25 cellular contexts compared by ENCODE assay signal in the genomic region with DNA sequence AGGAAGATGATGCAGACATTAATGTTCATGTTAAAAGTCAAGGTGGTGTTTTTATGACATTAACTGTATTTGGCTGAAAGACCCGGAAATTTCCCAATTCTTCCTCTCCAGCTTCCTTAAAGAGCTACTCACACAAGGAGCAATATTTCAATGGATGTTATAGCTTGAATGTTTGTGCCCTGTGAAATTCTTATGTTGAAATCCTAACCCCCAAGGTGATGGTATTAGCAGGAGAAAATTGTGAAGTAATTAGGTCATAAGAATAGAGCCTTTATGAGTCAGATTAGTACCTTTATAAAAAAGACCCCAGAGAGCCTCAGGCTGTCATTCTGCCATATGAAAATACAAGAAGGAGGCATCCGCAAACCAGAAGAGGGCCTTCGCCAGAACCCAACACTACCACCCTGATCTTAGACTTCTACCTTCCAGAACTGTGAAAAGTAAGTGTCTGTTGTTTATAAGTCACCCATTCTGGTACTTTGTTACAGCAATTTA. TPM values are rescaled to one million over a fixed set of nuclear protein-coding genes. Genes with fewer than 3 reads are reported as not detected.
"Had no signal": no experiment of that assay in that cellular context is flagged by ENCODE, and none has a peak within 500 bp of the region (broad histone marks: within the 10 kb centered on the region; RNA-seq: fewer than 3 reads in every experiment).

No MANE protein-coding gene starts in this region.

- ATAC-seq: activated naive CD4-positive, alpha-beta T cell treated with anti-CD3 and anti-CD28 coated beads, Interleukin-2, amount 50 U/mL, for 72 hours; activated T-cell treated with anti-CD3 and anti-CD28 coated beads, Interleukin-2, amount 50 U/mL, for 72 hours; effector memory CD8-positive, alpha-beta T cell; foreskin keratinocyte; left ventricle myocardium superior; naive thymus-derived CD4-positive, alpha-beta T cell; pancreas; sciatic nerve; upper lobe of right lung had no signal

- H3K27ac Mint-ChIP-seq: activated naive CD4-positive, alpha-beta T cell treated with anti-CD3 and anti-CD28 coated beads, Interleukin-2, amount 50 U/mL, for 72 hours; activated T-cell treated with anti-CD3 and anti-CD28 coated beads, Interleukin-2, amount 50 U/mL, for 72 hours; effector memory CD8-positive, alpha-beta T cell had no signal

- H3K4me3 ChIP-seq: cardiac muscle cell, upper lobe of right lung had no signal

- H3K4me3 Mint-ChIP-seq: activated T-cell treated with anti-CD3 and anti-CD28 coated beads, Interleukin-2, amount 50 U/mL, for 72 hours; effector memory CD8-positive, alpha-beta T cell; memory B cell had no signal

- H3K27me3 ChIP-seq: adrenal gland, cardiac muscle cell, foreskin keratinocyte, pancreas, upper lobe of right lung had no signal

- H3K27me3 Mint-ChIP-seq: effector memory CD8-positive, alpha-beta T cell; memory B cell; naive thymus-derived CD4-positive, alpha-beta T cell had no signal

- DNase-seq: activated CD4-positive, alpha-beta T cell treated with anti-CD3 and anti-CD28 coated beads, Interleukin-2, amount 50 U/mL, for 4 hours; activated CD4-positive, CD25-positive, alpha-beta regulatory T cell treated with anti-CD3 and anti-CD28 coated beads, Interleukin-2, amount 50 U/mL, for 72 hours; activated gamma-delta T cell treated with Interleukin-2 at 50 U/mL for 16 hours; activated T-cell treated with anti-CD3 and anti-CD28 coated beads, Interleukin-2, amount 50 U/mL, for 72 hours; adrenal gland; effector memory CD8-positive, alpha-beta T cell; foreskin keratinocyte; glutamatergic neuron; hypothalamus; left ventricle myocardium superior; naive thymus-derived CD4-positive, alpha-beta T cell; pancreas; stimulated activated naive CD4-positive, alpha-beta T cell; T-helper 1 cell; T1000; upper lobe of right lung had no signal

- H3K27ac ChIP-seq: adrenal gland, cardiac muscle cell, epithelial cell of prostate, foreskin keratinocyte, pancreas, upper lobe of right lung had no signal

RNA-seq across cellular contexts. Expression of a gene that starts 3.6 kb away (rescaled TPM):
- polyA plus RNA-seq: cardiac muscle cell had no signal

RNA-seq across cellular contexts. Expression of a gene that starts 18.2 kb away (rescaled TPM):
- total RNA-seq: activated CD8-positive, alpha-beta memory T cell treated with anti-CD3 and anti-CD28 coated beads for 36 hours; cardiac muscle cell; chondrocyte; dermis microvascular lymphatic vessel endothelial cell; foreskin keratinocyte; left ventricle myocardium superior; pulmonary artery endothelial cell had no signal
- polyA plus RNA-seq: cardiac muscle cell, foreskin keratinocyte had no signal

RNA-seq across cellular contexts. Expression of a gene that starts 55.6 kb away (rescaled TPM):
- polyA plus RNA-seq: cardiac muscle cell; naive thymus-derived CD4-positive, alpha-beta T cell had no signal
